1 cellular context compared by ENCODE assay signal in genomic region chr11:73795925-73796632, GRCh38.
TF ChIP-seq lines count a peak whose summit lies in the region.

No MANE protein-coding gene starts in this region.

TF ChIP-seq in GM23338, 12 proteins besides CTCF, POLR2A, EP300 and RAD21 (continued from another document):
- TF ChIP-seq ZNF462 (CRISPR knock-in tag; IDR thresholded peaks at IDR 0.05), result no peak
- no peak for TF ChIP-seq STAT1 (IDR thresholded peaks at IDR 0.05; ENCODE audit: unreplicated experiment)
- TF ChIP-seq NANOG (IDR thresholded peaks at IDR 0.05; ENCODE audit: borderline replicate concordance), result no peak
- no peak for TF ChIP-seq ZNF114 (CRISPR knock-in tag; IDR thresholded peaks at IDR 0.05)
- TF ChIP-seq POLR2AphosphoS5 (IDR thresholded peaks at IDR 0.05; ENCODE audit: low read depth), result no peak
- TF ChIP-seq EZH2phosphoT487 (IDR thresholded peaks at IDR 0.05; ENCODE audit: unreplicated experiment), result no peak
- TF ChIP-seq REST (IDR thresholded peaks at IDR 0.05; ENCODE audit: unreplicated experiment), result no peak
